ENCODE assay signal across 13 cellular contexts in the genomic region with DNA sequence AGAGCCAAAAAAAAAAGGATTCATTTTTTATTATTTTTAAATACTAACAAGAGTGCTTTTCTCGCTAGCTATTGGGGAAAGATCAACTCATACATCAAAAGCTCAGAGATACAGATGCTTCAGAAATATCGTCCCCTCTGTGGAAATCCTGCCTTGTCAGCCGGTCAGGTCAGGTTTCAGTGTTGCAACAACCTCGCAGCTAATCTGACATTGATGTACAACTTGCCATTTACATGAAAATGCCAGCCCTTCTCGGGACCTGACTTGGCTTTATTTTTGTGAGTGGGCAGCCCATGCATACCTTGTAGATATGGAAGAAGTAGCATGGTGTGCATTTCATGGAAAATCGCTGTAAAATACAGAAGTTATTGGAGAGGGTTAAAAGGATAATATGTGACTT.
"Had no signal": no experiment of that assay in that cellular context is flagged by ENCODE, and none has a peak within 500 bp of the region (broad histone marks: within the 10 kb centered on the region; RNA-seq: fewer than 3 reads in every experiment).

No MANE protein-coding gene starts in this region.

- H3K36me3 Mint-ChIP-seq: IgD-negative memory B cell had no signal

- DNase-seq: Kasumi-1, MV-4-11, NCI-H1048, NCI-H1105 treated with DMSO at 0.1 percent for 48 hours, NCI-H1417 treated with DMSO at 0.1 percent for 48 hours, NCI-H146, NCI-H1694 treated with DMSO at 0.1 percent for 48 hours, NCI-H1930, NCI-H2081, Right ventricle myocardium superior, RPMI8226, SIG-M5 had no signal

- H3K27me3 Mint-ChIP-seq: IgD-negative memory B cell had no signal

- H3K4me3 Mint-ChIP-seq: IgD-negative memory B cell had no signal
